ENCODE assay signal across 9 cellular contexts in the genomic region with DNA sequence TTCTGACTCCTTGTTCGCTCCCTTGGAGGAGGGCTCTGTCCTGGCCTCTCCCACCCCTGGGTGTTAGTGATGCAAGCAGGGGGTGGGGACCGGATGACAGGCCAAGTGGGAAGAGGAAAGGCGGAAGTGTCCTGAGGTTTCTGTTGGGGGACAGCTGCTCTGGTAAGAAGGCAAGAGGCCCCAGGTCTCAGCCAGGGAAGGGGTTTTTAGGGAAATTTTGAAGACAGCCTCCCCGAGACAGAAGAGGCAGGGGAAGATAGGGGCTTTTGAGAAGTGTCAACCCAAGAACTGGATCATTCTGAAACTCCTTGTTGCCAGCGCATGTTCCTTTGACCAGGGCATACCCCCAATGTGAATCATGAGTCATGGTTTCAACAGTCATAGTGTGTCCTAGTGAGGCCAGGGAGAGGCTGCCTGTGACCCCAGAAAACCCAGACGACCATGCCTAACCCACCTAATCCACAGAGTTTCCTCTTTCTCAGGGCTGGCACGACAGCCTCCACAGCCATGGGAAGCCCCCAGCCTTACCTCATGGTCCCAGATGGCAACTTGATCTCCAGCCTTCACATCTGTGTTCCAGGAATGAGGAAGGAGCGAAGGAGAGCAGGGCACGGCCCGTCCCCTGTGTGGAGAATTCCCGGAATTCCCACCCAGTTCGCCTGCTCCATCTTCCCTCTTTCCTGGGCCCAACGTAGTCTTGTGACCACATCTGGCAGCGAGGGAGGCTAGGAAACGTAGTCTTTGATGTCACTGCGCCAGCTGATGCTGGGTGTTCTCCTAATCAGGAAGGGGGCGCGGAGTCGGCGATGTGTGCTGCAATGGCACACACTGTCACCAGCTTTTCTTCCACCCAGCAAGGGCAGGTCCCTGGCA. TPM values are rescaled to one million over a fixed set of nuclear protein-coding genes. Genes with fewer than 3 reads are reported as not detected.
A peak's percentile ranks its signal among the peaks of the same experiment; 100 is the strongest.
DNase-seq lines count a peak whose midpoint lies in the region; ATAC-seq, FAIRE-seq and TF ChIP-seq lines count a peak whose summit lies in the region.
"Had no signal": no experiment of that assay in that cellular context is flagged by ENCODE, and none has a peak within 500 bp of the region (broad histone marks: within the 10 kb centered on the region; RNA-seq: fewer than 3 reads in every experiment).

No MANE protein-coding gene starts in this region.

- no peaks in the 10 kb centered on the region for H3K9me3 ChIP-seq in H1 (ENCODE audit: insufficient read depth in 2 of 2, low read depth in 1 of 2, low read length in 1 of 2)
- H3K9me3 ChIP-seq in subcutaneous abdominal adipose tissue (ENCODE audit: control insufficient read depth in 5 of 5, low read length in 5 of 5): no peaks in the 10 kb centered on the region

- peak overlapping the region; percentile 67 for H3K27ac ChIP-seq in HL-60 (replicated peaks)
- no peak overlapping the region for H3K27ac ChIP-seq in H1 (ENCODE audit: low read depth, low read length)
- H3K27ac ChIP-seq in subcutaneous abdominal adipose tissue (ENCODE audit: low read depth, low read length): peak overlapping the region; percentile 50
- H3K27ac ChIP-seq: cardiac muscle cell had no signal

- WGBS in H1 (ENCODE audit: extremely low coverage in 1 of 2, insufficient coverage in 1 of 2, insufficient read length in 1 of 2, insufficient replicate concordance in 2 of 2, low coverage in 1 of 2, low lambda C conversion rate in 2 of 2, missing lambda C conversion rate in 1 of 2), 2 experiments: 90% methylated on average over 16 of the region's 20 CpGs; no CpG with 5 or more reads in 1 of the 2 experiments

- H4K20me1 ChIP-seq in H1 (replicated peaks in 1 of 2; ENCODE audit: control insufficient read depth in 1 of 2, insufficient read depth in 2 of 2, low read length in 2 of 2): no peaks in the 10 kb centered on the region

- H3K4me1 ChIP-seq in H1 (replicated peaks in 1 of 4; ENCODE audit: control insufficient read depth in 3 of 4, insufficient read depth in 4 of 4, low read length in 3 of 4) (peaks cover 0 to 8% (median 2%) of the 10 kb centered on the region in 4 experiments; a peak in 6 of 7 replicates), subcutaneous abdominal adipose tissue (ENCODE audit: control insufficient read depth in 5 of 5, insufficient read depth in 5 of 5, low read length in 5 of 5) (peaks cover 0 to 62% (median 15%) of the 10 kb centered on the region in 5 donors)

- no peak overlapping the region for H2BK20ac ChIP-seq in H1 (ENCODE audit: low read length)

- 0 out of 2 replicates have a peak overlapping the region, but pooled peaks have one; percentile 81 for H2BK15ac ChIP-seq in H1 (ENCODE audit: low read length)

- no peak overlapping the region for H3K4me2 ChIP-seq in H1 (ENCODE audit: insufficient read depth in 1 of 2, low read depth in 2 of 2, low read length in 2 of 2)

- TF ChIP-seq RAD21 in H1 (IDR thresholded peaks at IDR 0.05 in 1 of 2, conservative IDR thresholded peaks at IDR 0.05 in 1 of 2; ENCODE audit: low read depth in 2 of 2, low read length in 2 of 2): no peak

- no peaks in the 10 kb centered on the region for H3K79me1 ChIP-seq in H1 (ENCODE audit: low read depth, low read length)

- DNase-seq in EH (ENCODE audit: low read depth): peak; percentile 35
- peak; percentile 88 to 93 for DNase-seq in HL-60 (ENCODE audit: low read depth in 1 of 2, low spot score in 1 of 2)
- DNase-seq in H1 (ENCODE audit: low read depth in 1 of 2, low spot score in 2 of 2): no peak
- DNase-seq in NCI-H510A (lab: John Stamatoyannopoulos, UW): no peak
- no peak for DNase-seq in DMS 273 (lab: John Stamatoyannopoulos, UW; ENCODE audit: unreplicated experiment)

- TF ChIP-seq CTCF in HL-60 (IDR thresholded peaks at IDR 0.05; ENCODE audit: insufficient read depth, low read length) (no peak), H1 (IDR thresholded peaks at IDR 0.05; ENCODE audit: control extremely low read depth in 1 of 3, insufficient read depth in 1 of 3, low read depth in 1 of 3, low read length in 3 of 3) (no peak)

- no peaks in the 10 kb centered on the region for H3K79me2 ChIP-seq in H1 (ENCODE audit: control insufficient read depth in 1 of 2, insufficient read depth in 2 of 2, low read length in 2 of 2)

- H3K4me3 ChIP-seq in HL-60 (replicated peaks; ENCODE audit: insufficient read depth, low read length): no peak overlapping the region
- H3K4me3 ChIP-seq in H1 (ENCODE audit: extremely low read depth in 1 of 4, insufficient read depth in 2 of 4, low read depth in 3 of 4, low read length in 4 of 4): no peak overlapping the region
- H3K4me3 ChIP-seq in subcutaneous abdominal adipose tissue (ENCODE audit: low read depth in 1 of 5, low read length in 5 of 5): no peak overlapping the region
- H3K4me3 ChIP-seq: cardiac muscle cell had no signal

- no peak overlapping the region for H2BK12ac ChIP-seq in H1 (ENCODE audit: low read depth, low read length)

- H3K14ac ChIP-seq in H1 (ENCODE audit: insufficient read length): no peak overlapping the region

- FAIRE-seq in H1 (lab: Jason Lieb, UNC): no peak

- no peaks in the 10 kb centered on the region for H3K23me2 ChIP-seq in H1 (ENCODE audit: low read depth, low read length)

- no peak overlapping the region for H3K56ac ChIP-seq in H1 (replicated peaks; ENCODE audit: insufficient read length, low read depth, low read length)

- no peak overlapping the region for H2BK120ac ChIP-seq in H1 (replicated peaks; ENCODE audit: low read depth, low read length)

- no peak overlapping the region for H3K4ac ChIP-seq in H1 (replicated peaks; ENCODE audit: insufficient read length, low read depth, low read length)

- H4K91ac ChIP-seq in H1 (replicated peaks; ENCODE audit: insufficient read length, low read length): peak overlapping the region; percentile 26

- no peak overlapping the region for H4K5ac ChIP-seq in H1 (ENCODE audit: insufficient read length, low read depth, low read length)

- peak overlapping the region; percentile 46 for H4K8ac ChIP-seq in H1 (ENCODE audit: extremely low read depth, insufficient read depth, low read length)

- no peak overlapping the region for H3K9ac ChIP-seq in H1 (replicated peaks in 1 of 4; ENCODE audit: extremely low read depth in 1 of 4, low read depth in 3 of 4, low read length in 3 of 4)
- H3K9ac ChIP-seq in subcutaneous abdominal adipose tissue (ENCODE audit: low read length in 5 of 5): peak overlapping the region in 1 of 5 donors; percentile 30

- no peak overlapping the region for H2AFZ ChIP-seq in H1 (ENCODE audit: low read length)

- CTCF ChIA-PET in H1 (lab: Charles Lee; ENCODE audit: partially characterized antibody): interaction anchor here (1.1 to 2.3 kb wide), 3 partner anchors 17 to 95 kb away, joined by 3 to 11 read pairs (median 4); no protein-coding TSS in a partner anchor

- no peak overlapping the region for H3K23ac ChIP-seq in H1 (ENCODE audit: insufficient read length)

- H2AK5ac ChIP-seq in H1 (ENCODE audit: low read depth, low read length): no peak overlapping the region

- no peak for TF ChIP-seq POLR2A in H1 (IDR thresholded peaks at IDR 0.05; ENCODE audit: control extremely low read depth in 1 of 2, low read depth in 2 of 2, low read length in 2 of 2)

- TF ChIP-seq EP300 in H1 (IDR thresholded peaks at IDR 0.05; ENCODE audit: borderline replicate concordance in 1 of 2, low read depth in 2 of 2, low read length in 2 of 2): no peak

- H3K36me3 ChIP-seq in H1 (ENCODE audit: control insufficient read depth in 2 of 4, insufficient read depth in 4 of 4, low read length in 3 of 4) (no peaks in the 10 kb centered on the region), subcutaneous abdominal adipose tissue (ENCODE audit: control insufficient read depth in 5 of 5, insufficient read depth in 5 of 5, low read length in 5 of 5) (no peaks in the 10 kb centered on the region)
- H3K36me3 ChIP-seq: cardiac muscle cell had no signal

- POLR2A ChIA-PET in H1 (lab: Charles Lee; ENCODE audit: partially characterized antibody): interaction anchor here (0.6 to 1.0 kb wide), 2 partner anchors 11 to 17 kb away, joined by 3 read pairs; no protein-coding TSS in a partner anchor

- H3K27me3 ChIP-seq in HL-60 (ENCODE audit: insufficient read depth, poor library complexity, severe bottlenecking) (no peaks in the 10 kb centered on the region), H1 (replicated peaks in 1 of 4; ENCODE audit: control insufficient read depth in 3 of 4, extremely low read depth in 1 of 4, insufficient read depth in 3 of 4, low read length in 3 of 4) (no peaks in the 10 kb centered on the region), subcutaneous abdominal adipose tissue (ENCODE audit: control insufficient read depth in 5 of 5, insufficient read depth in 4 of 5, low read length in 5 of 5) (peaks cover 0 to 36% (median 22%) of the 10 kb centered on the region in 5 donors)
- H3K27me3 ChIP-seq: cardiac muscle cell had no signal

- H2BK5ac ChIP-seq in H1 (ENCODE audit: low read depth, low read length): peak overlapping the region; percentile 52; the same call in 1 of the 2 replicates

- ATAC-seq in GM21367 (IDR thresholded peaks at IDR 0.05; ENCODE audit: unreplicated experiment) (peak; percentile 36), GM18868 (IDR thresholded peaks at IDR 0.05; ENCODE audit: unreplicated experiment) (no peak)

- H3K18ac ChIP-seq in H1 (ENCODE audit: extremely low read depth, low read length): no peak overlapping the region; the same call in 1 of the 2 replicates

TF ChIP-seq in H1, 55 proteins besides CTCF, POLR2A, EP300 and RAD21 (continues in another document):
- TF ChIP-seq CBX5 (IDR thresholded peaks at IDR 0.05; ENCODE audit: low read depth, low read length): no peak
- TF ChIP-seq SIN3A (conservative IDR thresholded peaks at IDR 0.05 in 1 of 2, IDR thresholded peaks at IDR 0.05 in 1 of 2; ENCODE audit: low read depth in 1 of 2, low read length in 2 of 2): no peak

RNA-seq across cellular contexts. Expression of a gene that starts 4.9 kb away (rescaled TPM):
- total RNA-seq in H1 (2021; fragmentation: NEBNext Ultra II Directional; extraction: Animal tissue kit (Norgen Biotek cat#: 25700)): not detected in 2 replicates
- polyA plus RNA-seq in H1 (2011; rRNA removed): 0.11 and 0.28 TPM in 2 replicates
- polyA plus RNA-seq in H1 (2011; cell fraction: cytosol; rRNA removed): 0.26 TPM
- 0.54 TPM for polyA plus RNA-seq in H1 (2011; cell fraction: nucleus; rRNA removed)
- polyA plus RNA-seq in H1 (2012, experiment 1 of 2): 0.09 to 0.15 TPM (median 0.15 TPM) in 3 of 4 replicates, not detected in the other
- 0.21 TPM for polyA plus RNA-seq in H1 (2012, experiment 2 of 2)
- not detected for polyA plus RNA-seq in H1 (2013, experiment 1 of 2)
- 0.04 TPM for polyA plus RNA-seq in H1 (2013, experiment 2 of 2)
- 0.16 TPM in 1 of 2 replicates, not detected in the other for polyA minus RNA-seq in H1 (2011; rRNA and poly(A)+ RNA removed)
- not detected for polyA minus RNA-seq in H1 (2011; cell fraction: cytosol; rRNA and poly(A)+ RNA removed)
- polyA minus RNA-seq in H1 (2011; cell fraction: nucleus; rRNA and poly(A)+ RNA removed): not detected

RNA-seq across cellular contexts. Expression of a gene that starts 49.2 kb away (rescaled TPM):
- total RNA-seq in H1 (2021; fragmentation: NEBNext Ultra II Directional; extraction: Animal tissue kit (Norgen Biotek cat#: 25700)): 48.6 and 49.9 TPM in 2 replicates
- 62.4 and 80.6 TPM in 2 replicates for polyA plus RNA-seq in H1 (2011; rRNA removed)
- 50.8 TPM for polyA plus RNA-seq in H1 (2011; cell fraction: cytosol; rRNA removed)
- polyA plus RNA-seq in H1 (2011; cell fraction: nucleus; rRNA removed): 39.8 TPM
- polyA plus RNA-seq in H1 (2012, experiment 1 of 2): 37.3 to 58.6 TPM (median 48.3 TPM) in 4 replicates
- 47.6 TPM for polyA plus RNA-seq in H1 (2012, experiment 2 of 2)
- 33.4 TPM for polyA plus RNA-seq in H1 (2013, experiment 1 of 2)
- polyA plus RNA-seq in H1 (2013, experiment 2 of 2): 33.4 TPM
- 29.7 and 32.5 TPM in 2 replicates for polyA minus RNA-seq in H1 (2011; rRNA and poly(A)+ RNA removed)
- 32.9 TPM for polyA minus RNA-seq in H1 (2011; cell fraction: cytosol; rRNA and poly(A)+ RNA removed)
- polyA minus RNA-seq in H1 (2011; cell fraction: nucleus; rRNA and poly(A)+ RNA removed): 18.1 TPM

Comparison
In these comparisons a context has a peak if more than half of its experiments do, and no peak if none do; other contexts are left out.
1. DNase-seq: peak in EH (single experiment) and HL-60 (2 of 2); none in H1 (0 of 2), NCI-H510A (single experiment) and DMS 273 (single experiment).